8 cellular contexts compared by ENCODE assay signal in genomic region chr1:200409761-200410565, GRCh38. TPM values are rescaled to one million over a fixed set of nuclear protein-coding genes. Genes with fewer than 3 reads are reported as not detected.
DNase-seq lines count a peak whose midpoint lies in the region; ATAC-seq, FAIRE-seq and TF ChIP-seq lines count a peak whose summit lies in the region.

ZNF281 (minus strand) TSS chr1:200410036; CDS start chr1:200409705, 331 bp downstream.

- peak within 1 kb of the TSS; percentile 92 for H3K4me3 ChIP-seq in GM06990 (replicated peaks; ENCODE audit: low read depth, low read length)
- H3K4me3 ChIP-seq in NB4 (ENCODE audit: low read depth, low read length), result peak within 1 kb of the TSS; percentile 78
- H3K4me3 ChIP-seq in neuronal stem cell (ENCODE audit: low read length in 2 of 2), result peak within 1 kb of the TSS; percentile 81 to 99
- peak within 1 kb of the TSS; percentile 82 to 98 (median 92) for H3K4me3 ChIP-seq in subcutaneous abdominal adipose tissue (ENCODE audit: low read depth in 1 of 5, low read length in 5 of 5)

- peak within 1 kb of the TSS; percentile 83 for H2BK5ac ChIP-seq in neuronal stem cell (ENCODE audit: low read length)

- H3K18ac ChIP-seq in neuronal stem cell (ENCODE audit: low read length), result peak within 1 kb of the TSS; percentile 99

- DNase-seq in GM06990 (ENCODE audit: extremely low read depth, insufficient read length) (peak; percentile 95), NB4 (ENCODE audit: low read depth) (peak; percentile 96), SK-N-DZ (ENCODE audit: low spot score) (peak; percentile 94), frontal cortex (ENCODE audit: low spot score in 2 of 2) (peak; percentile 91), neuronal stem cell (ENCODE audit: low spot score) (peak; percentile 95)
- DNase-seq in activated naive CD4-positive, alpha-beta T cell treated with Interleukin-2 at 50 U/mL for 16 hours, result peak; percentile 96

- peaks cover 9% of the 10 kb centered on the region for H3K79me1 ChIP-seq in neuronal stem cell (ENCODE audit: low read depth, low read length)

- H4K8ac ChIP-seq in neuronal stem cell (ENCODE audit: low read depth, low read length), result no peak within 1 kb of the TSS

- peak; percentile 80 for TF ChIP-seq POLR2A in NB4 (IDR thresholded peaks at IDR 0.05; ENCODE audit: extremely low read depth, insufficient read length)

- peaks cover 3 to 6% of the 10 kb centered on the region in 2 donors for H3K4me1 ChIP-seq in neuronal stem cell (ENCODE audit: control insufficient read depth in 2 of 2, insufficient read depth in 1 of 2, low read depth in 1 of 2, low read length in 2 of 2)
- peaks cover 5 to 47% (median 43%) of the 10 kb centered on the region in 5 donors for H3K4me1 ChIP-seq in subcutaneous abdominal adipose tissue (ENCODE audit: control insufficient read depth in 5 of 5, insufficient read depth in 5 of 5, low read length in 5 of 5)

- peak; percentile 97 for ATAC-seq in HG02571 (IDR thresholded peaks at IDR 0.05; ENCODE audit: unreplicated experiment)

- H3K23ac ChIP-seq in neuronal stem cell (ENCODE audit: low read depth, low read length, poor library complexity), result peak within 1 kb of the TSS; percentile 98

- peak within 1 kb of the TSS; percentile 91 for H2BK15ac ChIP-seq in neuronal stem cell (ENCODE audit: low read length)

- H2BK12ac ChIP-seq in neuronal stem cell (ENCODE audit: low read length), result no peak within 1 kb of the TSS

- peak within 1 kb of the TSS; percentile 97 for H2AFZ ChIP-seq in neuronal stem cell (ENCODE audit: low read length)

- no peak for FAIRE-seq in frontal cortex (lab: Jason Lieb, UNC)

- no peak within 1 kb of the TSS for H3K14ac ChIP-seq in neuronal stem cell (ENCODE audit: low read length)

- peak within 1 kb of the TSS; percentile 94 for H3K9ac ChIP-seq in neuronal stem cell (ENCODE audit: low read depth, low read length, poor library complexity)
- H3K9ac ChIP-seq in subcutaneous abdominal adipose tissue (ENCODE audit: low read length in 5 of 5), result peak within 1 kb of the TSS; percentile 44 to 97 (median 93)

- H2AK5ac ChIP-seq in neuronal stem cell (ENCODE audit: low read depth, low read length), result no peak within 1 kb of the TSS

- peak within 1 kb of the TSS; percentile 81 for H3K4me2 ChIP-seq in neuronal stem cell (ENCODE audit: insufficient read depth, low read length, poor library complexity, severe bottlenecking)

- H2BK120ac ChIP-seq in neuronal stem cell (ENCODE audit: low read depth, low read length), result peak within 1 kb of the TSS; percentile 97

- peaks cover 0 to 40% of the 10 kb centered on the region in 2 donors for H3K9me3 ChIP-seq in neuronal stem cell (replicated peaks in 1 of 2; ENCODE audit: control insufficient read depth in 2 of 2, insufficient read depth in 1 of 2, low read depth in 1 of 2, low read length in 2 of 2)
- H3K9me3 ChIP-seq in subcutaneous abdominal adipose tissue (ENCODE audit: control insufficient read depth in 5 of 5, low read length in 5 of 5), result no peaks in the 10 kb centered on the region

- no peak for TF ChIP-seq CTCF in GM06990 (IDR thresholded peaks at IDR 0.05; ENCODE audit: insufficient read depth, low read length, poor library complexity, severe bottlenecking)
- TF ChIP-seq CTCF in NB4 (IDR thresholded peaks at IDR 0.05; ENCODE audit: low read depth, low read length), result no peak

- H3K4ac ChIP-seq in neuronal stem cell (ENCODE audit: low read length), result no peak within 1 kb of the TSS

- no CpG with 5 or more reads among the region's 54 CpGs for whole genome bisulfite sequencing in neuronal stem cell (ENCODE audit: extremely low coverage in 2 of 2, insufficient read length in 2 of 2, insufficient replicate concordance in 1 of 2), 2 donors

- H3K36me3 ChIP-seq in GM06990 (ENCODE audit: control insufficient read depth, insufficient read depth, low read length), result peaks cover 8% of the 10 kb centered on the region
- peaks cover 14 to 42% of the 10 kb centered on the region in 2 donors for H3K36me3 ChIP-seq in neuronal stem cell (replicated peaks in 1 of 2; ENCODE audit: control insufficient read depth in 2 of 2, insufficient read depth in 2 of 2, low read length in 2 of 2)
- H3K36me3 ChIP-seq in subcutaneous abdominal adipose tissue (ENCODE audit: control insufficient read depth in 5 of 5, insufficient read depth in 5 of 5, low read length in 5 of 5), result peaks cover 0 to 5% (median 0%) of the 10 kb centered on the region in 5 donors

- H3K27me3 ChIP-seq in GM06990 (replicated peaks; ENCODE audit: control insufficient read depth, insufficient read depth, low read length), result no peaks in the 10 kb centered on the region
- H3K27me3 ChIP-seq in neuronal stem cell (ENCODE audit: control insufficient read depth in 3 of 3, insufficient read depth in 3 of 3, low read depth in 1 of 3, low read length in 3 of 3), result no peaks in the 10 kb centered on the region
- no peaks in the 10 kb centered on the region for H3K27me3 ChIP-seq in subcutaneous abdominal adipose tissue (ENCODE audit: control insufficient read depth in 5 of 5, insufficient read depth in 4 of 5, low read length in 5 of 5)

- H4K91ac ChIP-seq in neuronal stem cell (ENCODE audit: low read depth, low read length, poor library complexity), result no peak within 1 kb of the TSS

- H3K27ac ChIP-seq in neuronal stem cell (replicated peaks; ENCODE audit: low read length) (no peak within 1 kb of the TSS), subcutaneous abdominal adipose tissue (ENCODE audit: low read depth, low read length) (peak within 1 kb of the TSS; percentile 89)

RNA-seq across cellular contexts. Expression of gene ZNF281, which starts in this region (rescaled TPM):
- 14.8 and 15.3 TPM in 2 replicates for polyA plus RNA-seq in SK-N-DZ (2014; cell fraction: cytosol; rRNA removed)
- polyA plus RNA-seq in SK-N-DZ (2014; cell fraction: nucleus; rRNA removed), result 12.2 and 13.3 TPM in 2 replicates
- 48.5 TPM for total RNA-seq in frontal cortex
- 25.4 TPM for polyA plus RNA-seq in neuronal stem cell (2013, experiment 1 of 2)
- polyA plus RNA-seq in neuronal stem cell (2013, experiment 2 of 2), result 26.0 TPM
